22 cellular contexts compared by ENCODE assay signal in the genomic region with DNA sequence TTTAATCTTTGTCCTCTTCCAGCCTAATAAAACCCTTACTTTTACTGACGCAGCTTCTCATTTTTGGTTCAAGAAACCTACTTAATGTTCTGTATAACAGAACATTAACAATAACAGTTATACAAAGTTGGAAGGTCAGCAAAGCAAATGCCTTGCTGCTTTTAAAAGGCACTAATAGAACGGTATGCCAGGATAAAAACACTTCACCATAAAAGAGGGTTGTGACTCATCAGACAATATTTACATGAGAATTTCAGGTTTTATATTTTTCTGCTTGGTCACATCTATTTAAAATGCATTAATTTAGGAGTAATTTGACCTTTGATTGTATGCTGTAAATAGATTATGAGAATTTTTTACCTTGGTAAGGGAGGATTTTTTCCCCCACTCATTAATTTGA. TPM values are rescaled to one million over a fixed set of nuclear protein-coding genes. Genes with fewer than 3 reads are reported as not detected.
DNase-seq lines count a peak whose midpoint lies in the region; ATAC-seq and TF ChIP-seq lines count a peak whose summit lies in the region.
"Had no signal": no experiment of that assay in that cellular context is flagged by ENCODE, and none has a peak within 500 bp of the region (broad histone marks: within the 10 kb centered on the region; RNA-seq: fewer than 3 reads in every experiment).

No MANE protein-coding gene starts in this region.

- no peak overlapping the region for H2BK5ac ChIP-seq in trophoblast cell (ENCODE audit: low read depth, low read length, poor library complexity)

- H3K36me3 Mint-ChIP-seq in mesothelial cell of epicardium = no peaks in the 10 kb centered on the region
- H3K36me3 Mint-ChIP-seq in activated naive CD8-positive, alpha-beta T cell treated with anti-CD3 and anti-CD28 coated beads, Interleukin-2, amount 50 U/mL, for 24 hours (ENCODE audit: low read depth) = no peaks in the 10 kb centered on the region
- H3K36me3 Mint-ChIP-seq: activated naive CD4-positive, alpha-beta T cell treated with anti-CD3 and anti-CD28 coated beads, Interleukin-2, amount 50 U/mL, for 24 hours had no signal

- H2BK12ac ChIP-seq in trophoblast cell (ENCODE audit: low read length) = no peak overlapping the region

- no CpG with 5 or more reads among the region's 2 CpGs for WGBS in trophoblast cell (ENCODE audit: extremely low coverage, insufficient coverage, insufficient read length)

- H3K4ac ChIP-seq in trophoblast cell (ENCODE audit: low read depth, low read length) = no peak overlapping the region

- no peak overlapping the region for H3K14ac ChIP-seq in trophoblast cell (ENCODE audit: low read length)

- no peak overlapping the region for H3K18ac ChIP-seq in trophoblast cell (ENCODE audit: low read length)

- H3K4me3 ChIP-seq in endocrine pancreas (ENCODE audit: control insufficient read depth, insufficient read depth, low read length) (peak overlapping the region; percentile 48), trophoblast cell (ENCODE audit: low read depth, low read length) (no peak overlapping the region)
- H3K4me3 ChIP-seq: body of pancreas, tibial nerve had no signal

- no peak overlapping the region for H2BK120ac ChIP-seq in trophoblast cell (ENCODE audit: insufficient read depth, low read length, poor library complexity)

- no peaks in the 10 kb centered on the region for H3K27me3 Mint-ChIP-seq in mesothelial cell of epicardium (ENCODE audit: low read depth)
- H3K27me3 Mint-ChIP-seq in activated naive CD8-positive, alpha-beta T cell treated with anti-CD3 and anti-CD28 coated beads, Interleukin-2, amount 50 U/mL, for 24 hours = no peaks in the 10 kb centered on the region
- H3K27me3 Mint-ChIP-seq: activated naive CD4-positive, alpha-beta T cell treated with anti-CD3 and anti-CD28 coated beads, Interleukin-2, amount 50 U/mL, for 24 hours had no signal

- H3K9me3 ChIP-seq in endocrine pancreas (ENCODE audit: control insufficient read depth, low read length) (peaks cover 3% of the 10 kb centered on the region), trophoblast cell (ENCODE audit: insufficient read depth, low read depth, low read length) (no peaks in the 10 kb centered on the region)
- H3K9me3 ChIP-seq: body of pancreas, tibial nerve had no signal

- no peaks in the 10 kb centered on the region for H3K79me1 ChIP-seq in trophoblast cell (ENCODE audit: low read length)

- no peaks in the 10 kb centered on the region for H3K27me3 ChIP-seq in endocrine pancreas (ENCODE audit: control insufficient read depth, insufficient read depth, low read length)
- no peaks in the 10 kb centered on the region for H3K27me3 ChIP-seq in trophoblast cell (ENCODE audit: insufficient read depth, low read length)
- H3K27me3 ChIP-seq: body of pancreas, tibial nerve had no signal

- no peak overlapping the region for H3K4me2 ChIP-seq in trophoblast cell (ENCODE audit: low read length)

- no peak overlapping the region for H3K23ac ChIP-seq in trophoblast cell (ENCODE audit: low read length)

- no peak overlapping the region for H2AFZ ChIP-seq in trophoblast cell (ENCODE audit: insufficient read depth, low read length, poor library complexity)

- H3K9me3 Mint-ChIP-seq in mesothelial cell of epicardium = no peaks in the 10 kb centered on the region
- no peaks in the 10 kb centered on the region for H3K9me3 Mint-ChIP-seq in activated naive CD8-positive, alpha-beta T cell treated with anti-CD3 and anti-CD28 coated beads, Interleukin-2, amount 50 U/mL, for 24 hours
- H3K9me3 Mint-ChIP-seq: activated naive CD4-positive, alpha-beta T cell treated with anti-CD3 and anti-CD28 coated beads, Interleukin-2, amount 50 U/mL, for 24 hours had no signal

- peaks cover 7% of the 10 kb centered on the region for H3K4me1 Mint-ChIP-seq in mesothelial cell of epicardium
- peaks cover 6% of the 10 kb centered on the region for H3K4me1 Mint-ChIP-seq in activated naive CD8-positive, alpha-beta T cell treated with anti-CD3 and anti-CD28 coated beads, Interleukin-2, amount 50 U/mL, for 24 hours
- H3K4me1 Mint-ChIP-seq: activated naive CD4-positive, alpha-beta T cell treated with anti-CD3 and anti-CD28 coated beads, Interleukin-2, amount 50 U/mL, for 24 hours had no signal

- no peak overlapping the region for H4K91ac ChIP-seq in trophoblast cell (ENCODE audit: low read depth, low read length)

- H2AK5ac ChIP-seq in trophoblast cell (ENCODE audit: low read length) = no peak overlapping the region

- no peak overlapping the region for H3K9ac ChIP-seq in endocrine pancreas (ENCODE audit: control insufficient read depth, insufficient read depth, low read length)
- no peak overlapping the region for H3K9ac ChIP-seq in trophoblast cell (ENCODE audit: low read length)

- peaks cover 32% of the 10 kb centered on the region for H3K4me1 ChIP-seq in endocrine pancreas (ENCODE audit: control insufficient read depth, insufficient read depth, low read length)
- H3K4me1 ChIP-seq in trophoblast cell (ENCODE audit: control insufficient read depth in 1 of 2, insufficient read depth in 2 of 2, low read length in 2 of 2) = no peaks in the 10 kb centered on the region

- no peak overlapping the region for H3K4me3 Mint-ChIP-seq in mesothelial cell of epicardium
- H3K4me3 Mint-ChIP-seq in activated naive CD8-positive, alpha-beta T cell treated with anti-CD3 and anti-CD28 coated beads, Interleukin-2, amount 50 U/mL, for 24 hours = no peak overlapping the region
- H3K4me3 Mint-ChIP-seq: activated naive CD4-positive, alpha-beta T cell treated with anti-CD3 and anti-CD28 coated beads, Interleukin-2, amount 50 U/mL, for 24 hours had no signal

- no peaks in the 10 kb centered on the region for H3K79me2 ChIP-seq in trophoblast cell (ENCODE audit: control insufficient read depth, insufficient read depth, low read length, poor library complexity)

- H3K27ac Mint-ChIP-seq in mesothelial cell of epicardium = no peak overlapping the region
- no peak overlapping the region for H3K27ac Mint-ChIP-seq in activated naive CD8-positive, alpha-beta T cell treated with anti-CD3 and anti-CD28 coated beads, Interleukin-2, amount 50 U/mL, for 24 hours
- H3K27ac Mint-ChIP-seq: activated naive CD4-positive, alpha-beta T cell treated with anti-CD3 and anti-CD28 coated beads, Interleukin-2, amount 50 U/mL, for 24 hours had no signal

- no peak for ATAC-seq in activated naive CD8-positive, alpha-beta T cell treated with anti-CD3 and anti-CD28 coated beads, Interleukin-2, amount 50 U/mL, for 24 hours
- ATAC-seq in GM21360 (IDR thresholded peaks at IDR 0.05; ENCODE audit: unreplicated experiment) = no peak
- ATAC-seq: body of pancreas had no signal

- H3K36me3 ChIP-seq in endocrine pancreas (ENCODE audit: control insufficient read depth, insufficient read depth, low read length) (peaks cover 5% of the 10 kb centered on the region), trophoblast cell (ENCODE audit: control insufficient read depth in 1 of 2, insufficient read depth in 2 of 2, low read length in 2 of 2) (no peaks in the 10 kb centered on the region)

- H3K27ac ChIP-seq in trophoblast cell (ENCODE audit: low read depth, low read length) = no peak overlapping the region
- H3K27ac ChIP-seq: body of pancreas, tibial nerve had no signal

- no peak for TF ChIP-seq CTCF in mesothelial cell of epicardium (IDR thresholded peaks at IDR 0.05; ENCODE audit: unreplicated experiment)

- H4K12ac ChIP-seq in trophoblast cell (ENCODE audit: low read depth, low read length) = no peak overlapping the region

- no peak overlapping the region for H4K8ac ChIP-seq in trophoblast cell (ENCODE audit: low read depth, low read length)

- DNase-seq in ELR (ENCODE audit: low read depth) = peak; percentile 30
- peak; percentile 6 for DNase-seq in LoVo (ENCODE audit: low spot score)
- peak; percentile 40 for DNase-seq in myocyte (ENCODE audit: low read depth)
- DNase-seq in mesothelial cell of epicardium (ENCODE audit: low spot score in 2 of 2, unreplicated experiment in 2 of 2) = no peak
- DNase-seq in activated naive CD8-positive, alpha-beta T cell treated with anti-CD3 and anti-CD28 coated beads, Interleukin-2, amount 50 U/mL, for 24 hours = no peak
- no peak for DNase-seq in trophoblast cell
- DNase-seq: activated CD8-positive, alpha-beta memory T cell treated with anti-CD3 and anti-CD28 coated beads for 24 hours; activated T-cell treated with anti-CD3 and anti-CD28 coated beads, Interleukin-2, amount 50 U/mL, for 48 hours; body of pancreas; cortex of kidney; foreskin melanocyte; KG1; NCI-H1417; NCI-H2171; occipital lobe; stimulated activated CD4-positive, alpha-beta T cell treated with anti-CD3 and anti-CD28 coated beads, Interleukin-1b, Interleukin-23, amount 100 ng/mL, for 48 hours; stimulated activated naive CD4-positive, alpha-beta T cell treated with Interleukin-2 at 50 U/mL for 16 hours; T1000 had no signal

RNA-seq across cellular contexts. Expression of a gene that starts 3.0 kb away (rescaled TPM):
- total RNA-seq in myocyte (1,702 and 1,869 TPM in 2 replicates), mesothelial cell of epicardium (0.41 to 0.66 TPM (median 0.56 TPM) in 3 replicates)
- polyA plus RNA-seq in myocyte (2012) = 209 TPM
- 0.03 and 0.18 TPM in 2 replicates for polyA plus RNA-seq in trophoblast cell (2013)

RNA-seq across cellular contexts. Expression of a gene that starts 33.2 kb away (rescaled TPM):
- total RNA-seq in myocyte = 4.4 and 5.8 TPM in 2 replicates
- 4.1 TPM for polyA plus RNA-seq in myocyte (2012)
- 10.2 to 11.4 TPM (median 10.8 TPM) in 3 replicates for total RNA-seq in mesothelial cell of epicardium
- polyA plus RNA-seq in trophoblast cell (2013) = 1.00 and 1.0 TPM in 2 replicates

Comparison
In these comparisons a context has a peak if more than half of its experiments do, and no peak if none do; other contexts are left out.
1. DNase-seq: peak in ELR (single experiment), LoVo (single experiment) and myocyte (single experiment); none in mesothelial cell of epicardium (0 of 2), activated naive CD8-positive, alpha-beta T cell treated with anti-CD3 and anti-CD28 coated beads, Interleukin-2, amount 50 U/mL, for 24 hours (single experiment) and trophoblast cell (0 of 2).
2. RNA of a gene that starts 3.0 kb away (total RNA-seq): 1,702 to 1,869 TPM in myocyte; 0.41 to 0.66 TPM in mesothelial cell of epicardium; every median in the first group is over 1,000 times any median in the second.